Comparison of ENCODE assay signal across 20 cellular contexts in genomic region chr7:75885011-75885410, GRCh38. TPM values are rescaled to one million over a fixed set of nuclear protein-coding genes. Genes with fewer than 3 reads are reported as not detected.
A peak's percentile ranks its signal among the peaks of the same experiment; 100 is the strongest.
DNase-seq lines count a peak whose midpoint lies in the region; ATAC-seq and TF ChIP-seq lines count a peak whose summit lies in the region.
"Had no signal": no experiment of that assay in that cellular context is flagged by ENCODE, and none has a peak within 500 bp of the region (broad histone marks: within the 10 kb centered on the region; RNA-seq: fewer than 3 reads in every experiment).

No MANE protein-coding gene starts in this region.

- POLR2A ChIA-PET in HEK293 (lab: Yijun Ruan, JAX), result no interaction called here

- H3K9me3 ChIP-seq in BLaER1 (no peaks in the 10 kb centered on the region), HEK293 (ENCODE audit: control insufficient read depth, insufficient read depth, low read depth, low read length) (no peaks in the 10 kb centered on the region), WERI-Rb-1 (ENCODE audit: severe bottlenecking) (no peaks in the 10 kb centered on the region), ovary (no peaks in the 10 kb centered on the region)

- H3K9ac ChIP-seq in BLaER1, result no peak overlapping the region
- H3K9ac ChIP-seq: GM23248 had no signal

- intact Hi-C loops in left colon (cut with DNase I, micrococcal nuclease) (no loop called here), ovary (cut with DNase I) (no loop called here)

- 87 to 94% (median 88%) methylated on average over 4 of the region's 4 CpGs for WGBS in ovary, 3 donors

- ATAC-seq in left colon (peak; percentile 14), GM19463 (IDR thresholded peaks at IDR 0.05; ENCODE audit: unreplicated experiment) (no peak)
- ATAC-seq: GM12878, PC-3 had no signal

- DNase-seq in WERI-Rb-1 (peak; percentile 36), left colon (no peak), hepatic stellate cell (ENCODE audit: low spot score) (no peak), inferior parietal cortex (ENCODE audit: extremely low spot score) (no peak), ovary (no peak)
- DNase-seq: AML-193, DMS79, GM23248, H9, Kasumi-1, NCI-H1417, NCI-H1930, NCI-H345, NCI-H526, PC-3, SHP77 had no signal

- no peak overlapping the region for H3K4me3 ChIP-seq in BLaER1
- no peak overlapping the region for H3K4me3 ChIP-seq in HEK293 (ENCODE audit: low read depth, low read length)
- no peak overlapping the region for H3K4me3 ChIP-seq in WERI-Rb-1 (ENCODE audit: low read depth, low read length)
- no peak overlapping the region for H3K4me3 ChIP-seq in ovary
- H3K4me3 ChIP-seq: GM12878, GM23248 had no signal

- H3K4me1 ChIP-seq in BLaER1 (peaks cover 33% of the 10 kb centered on the region), HEK293 (ENCODE audit: control insufficient read depth, insufficient read depth, low read length) (no peaks in the 10 kb centered on the region), ovary (ENCODE audit: insufficient read depth) (peaks cover 7% of the 10 kb centered on the region)

- H3K27me3 ChIP-seq in BLaER1, result no peaks in the 10 kb centered on the region
- H3K27me3 ChIP-seq in WERI-Rb-1 (ENCODE audit: insufficient read depth, low read depth, severe bottlenecking), result no peaks in the 10 kb centered on the region
- no peaks in the 10 kb centered on the region for H3K27me3 ChIP-seq in ovary

- 0 out of 2 replicates have a peak, but pooled peaks cover 7% of the 10 kb centered on the region for H4K20me1 ChIP-seq in BLaER1

- TF ChIP-seq POLR2A in ovary (IDR thresholded peaks at IDR 0.05), result no peak

- CTCF ChIA-PET in HEK293 (lab: Yijun Ruan, JAX), result no interaction called here

- peak overlapping the region; percentile 53 for H3K4me2 ChIP-seq in BLaER1

- no peak for TF ChIP-seq EP300 in ovary (IDR thresholded peaks at IDR 0.05)

- H3K36me3 ChIP-seq in BLaER1 (peaks cover 93% of the 10 kb centered on the region), HEK293 (ENCODE audit: control insufficient read depth in 2 of 2, insufficient read depth in 1 of 2, low read length in 2 of 2) (peaks cover 34 to 85% of the 10 kb centered on the region in 2 experiments), WERI-Rb-1 (peaks cover 82% of the 10 kb centered on the region), ovary (no peaks in the 10 kb centered on the region)

- H3K27ac ChIP-seq in BLaER1 (peak overlapping the region; percentile 27; the same call in 1 of the 2 replicates), HEK293 (ENCODE audit: extremely low read depth, low read depth, low read length) (no peak overlapping the region), WERI-Rb-1 (peak overlapping the region; percentile 67), ovary (no peak overlapping the region)
- H3K27ac ChIP-seq: GM23248 had no signal

- TF ChIP-seq CTCF in HEK293 (tag by site-specific recombination; IDR thresholded peaks at IDR 0.05), result no peak
- TF ChIP-seq CTCF in WERI-Rb-1 (IDR thresholded peaks at IDR 0.05; ENCODE audit: low read depth, low read length), result no peak
- TF ChIP-seq CTCF in ovary (IDR thresholded peaks at IDR 0.05), result no peak

TF ChIP-seq in HEK293, 187 proteins besides CTCF, POLR2A, EP300 and RAD21:
- TF ChIP-seq ZSCAN18 (tag by site-specific recombination; IDR thresholded peaks at IDR 0.05) (no peak), ZNF10 (tag by site-specific recombination; IDR thresholded peaks at IDR 0.05) (peak; percentile 73; the same call in 1 of the 2 replicates)

RNA-seq across cellular contexts. Expression of gene RHBDD2, which starts 6.2 kb away (rescaled TPM):
- 10 to 100 TPM; 52.8 to 62.3 TPM for total RNA-seq in left colon
- 10 to 100 TPM; 26.6 to 83.2 (median 68.5) TPM for total RNA-seq in ovary
- polyA plus RNA-seq in ovary, result 10 to 100 TPM; 78.9 to 99.3 TPM

RNA-seq across cellular contexts. Expression of gene POR, which starts 29.9 kb away (rescaled TPM):
- total RNA-seq in left colon, result 100 to 1,000 TPM; 131 to 150 TPM
- 100 to 1,000 TPM in 6 of 7 donors, 10 to 100 TPM in 1; 91.2 to 191 (median 148) TPM for total RNA-seq in ovary
- polyA plus RNA-seq in ovary, result 100 to 1,000 TPM in 1 of 2 donors, 10 to 100 TPM in 1; 71.8 to 144 TPM

Comparison
In these comparisons a context has a peak if more than half of its experiments do, and no peak if none do; other contexts are left out.
1. H3K27ac ChIP-seq: peak in BLaER1 (single experiment) and WERI-Rb-1 (single experiment); none in HEK293 (single experiment) and ovary (0 of 2).